ENCODE assay signal across 15 cellular contexts in genomic region chr13:44160549-44161278, GRCh38.
DNase-seq lines count a peak whose midpoint lies in the region; ATAC-seq, FAIRE-seq and TF ChIP-seq lines count a peak whose summit lies in the region.
"Had no signal": no experiment of that assay in that cellular context is flagged by ENCODE, and none has a peak within 500 bp of the region (broad histone marks: within the 10 kb centered on the region; RNA-seq: fewer than 3 reads in every experiment).

No MANE protein-coding gene starts in this region.

- CTCF ChIA-PET in activated CD8-positive, alpha-beta T cell treated with anti-CD3 and anti-CD28 coated beads for 36 hours (lab: Charles Lee), result no interaction called here

- TF ChIP-seq CTCF in bronchial epithelial cell (IDR thresholded peaks at IDR 0.05; ENCODE audit: insufficient read depth, low read length, severe bottlenecking) (no peak), gastrocnemius medialis (IDR thresholded peaks at IDR 0.05 in 4 of 5, conservative IDR thresholded peaks at IDR 0.05 in 1 of 5) (no peak)
- TF ChIP-seq CTCF in activated CD8-positive, alpha-beta T cell treated with anti-CD3 and anti-CD28 coated beads for 36 hours (IDR thresholded peaks at IDR 0.05), result no peak

- H3K27ac Mint-ChIP-seq in activated CD8-positive, alpha-beta T cell treated with anti-CD3 and anti-CD28 coated beads for 36 hours, result no peak overlapping the region
- H3K27ac Mint-ChIP-seq: activated B cell treated with CpG ODN at 0.5 μM for 24 hours, neural progenitor cell had no signal

- H3K4me1 ChIP-seq in gastrocnemius medialis, result peaks cover 55 to 62% of the 10 kb centered on the region in 2 donors

- H3K9me3 ChIP-seq in gastrocnemius medialis, result no peaks in the 10 kb centered on the region

- no peaks in the 10 kb centered on the region for H3K27me3 ChIP-seq in bronchial epithelial cell (ENCODE audit: control insufficient read depth, insufficient read depth, low read length)
- no peaks in the 10 kb centered on the region for H3K27me3 ChIP-seq in gastrocnemius medialis
- H3K27me3 ChIP-seq: neural progenitor cell had no signal

- no peaks in the 10 kb centered on the region for H3K4me1 Mint-ChIP-seq in activated CD8-positive, alpha-beta T cell treated with anti-CD3 and anti-CD28 coated beads for 36 hours (ENCODE audit: low read depth)
- H3K4me1 Mint-ChIP-seq: activated B cell treated with CpG ODN at 0.5 μM for 24 hours had no signal

- POLR2A ChIA-PET in activated CD8-positive, alpha-beta T cell treated with anti-CD3 and anti-CD28 coated beads for 36 hours (lab: Charles Lee), result interaction anchor here (1.0 kb wide), 1 partner anchor 19 kb away, joined by 3 read pairs; no protein-coding TSS in a partner anchor

- peak; percentile 68 for ATAC-seq in left ventricle myocardium superior
- ATAC-seq in gastrocnemius medialis, result peak; percentile 15 to 38
- no peak for ATAC-seq in activated CD8-positive, alpha-beta T cell treated with anti-CD3 and anti-CD28 coated beads for 36 hours
- no peak for ATAC-seq in GM21737 (IDR thresholded peaks at IDR 0.05; ENCODE audit: unreplicated experiment)

- intact Hi-C loops in left ventricle myocardium superior (cut with micrococcal nuclease) (no loop called here), gastrocnemius medialis (cut with DNase I; ENCODE audit: low total_unique reads) (no loop called here)
- intact Hi-C loops in activated CD8-positive, alpha-beta T cell treated with anti-CD3 and anti-CD28 coated beads for 36 hours (cut with micrococcal nuclease), result no loop called here

- H3K4me3 Mint-ChIP-seq in activated CD8-positive, alpha-beta T cell treated with anti-CD3 and anti-CD28 coated beads for 36 hours, result no peak overlapping the region
- H3K4me3 Mint-ChIP-seq: activated B cell treated with CpG ODN at 0.5 μM for 24 hours had no signal

- H3K27ac ChIP-seq in gastrocnemius medialis, result peak overlapping the region; percentile 86 to 94 (median 92)
- H3K27ac ChIP-seq: neural progenitor cell had no signal

- no peaks in the 10 kb centered on the region for H3K27me3 Mint-ChIP-seq in activated CD8-positive, alpha-beta T cell treated with anti-CD3 and anti-CD28 coated beads for 36 hours

- DNase-seq in EH (ENCODE audit: low read depth) (peak; percentile 29), bronchial epithelial cell (ENCODE audit: low read depth) (peak; percentile 33), left ventricle myocardium superior (no peak), gastrocnemius medialis (peak; percentile 57 to 58), RKO (ENCODE audit: low spot score) (no peak), DMS53 treated with DMSO at 0.1 percent for 48 hours (lab: John Stamatoyannopoulos, UW; ENCODE audit: unreplicated experiment) (no peak)
- no peak for DNase-seq in activated CD8-positive, alpha-beta T cell treated with anti-CD3 and anti-CD28 coated beads for 36 hours
- DNase-seq: activated B cell treated with CpG ODN at 0.5 μM for 24 hours; activated naive CD4-positive, alpha-beta T cell treated with Interleukin-2 at 50 U/mL for 16 hours; NCI-H1417 treated with DMSO at 0.1 percent for 48 hours; stimulated activated naive CD4-positive, alpha-beta T cell had no signal

- TF ChIP-seq POLR2A in gastrocnemius medialis (IDR thresholded peaks at IDR 0.05), result peak in 1 of 2 donors; percentile 20

- in situ Hi-C loops in gastrocnemius medialis (cut with MboI; ENCODE audit: low sequenced_read_pairs in 4 of 4), result no loop called here

- no peaks in the 10 kb centered on the region for H3K36me3 Mint-ChIP-seq in activated CD8-positive, alpha-beta T cell treated with anti-CD3 and anti-CD28 coated beads for 36 hours (ENCODE audit: low read depth)
- H3K36me3 Mint-ChIP-seq: neural progenitor cell had no signal

- H3K36me3 ChIP-seq in bronchial epithelial cell (ENCODE audit: control insufficient read depth, insufficient read depth, low read length) (no peaks in the 10 kb centered on the region), gastrocnemius medialis (no peaks in the 10 kb centered on the region)
- H3K36me3 ChIP-seq: neural progenitor cell had no signal

- H3K4me3 ChIP-seq in bronchial epithelial cell (ENCODE audit: low read depth, low read length) (no peak overlapping the region), gastrocnemius medialis (no peak overlapping the region)
- H3K4me3 ChIP-seq: neural progenitor cell, skin epidermis had no signal

- no peaks in the 10 kb centered on the region for H3K9me3 Mint-ChIP-seq in activated CD8-positive, alpha-beta T cell treated with anti-CD3 and anti-CD28 coated beads for 36 hours
- H3K9me3 Mint-ChIP-seq: activated B cell treated with CpG ODN at 0.5 μM for 24 hours, neural progenitor cell had no signal

- FAIRE-seq in bronchial epithelial cell (lab: Jason Lieb, UNC), result no peak
- FAIRE-seq: H54 had no signal

Comparison
In these comparisons a context has a peak if more than half of its experiments do, and no peak if none do; other contexts are left out.
1. DNase-seq: peak in EH (single experiment), bronchial epithelial cell (single experiment) and gastrocnemius medialis (2 of 2); none in left ventricle myocardium superior (single experiment), RKO (single experiment), activated CD8-positive, alpha-beta T cell treated with anti-CD3 and anti-CD28 coated beads for 36 hours (single experiment) and DMS53 treated with DMSO at 0.1 percent for 48 hours (single experiment).
2. ATAC-seq: peak in left ventricle myocardium superior (single experiment) and gastrocnemius medialis (2 of 2); none in activated CD8-positive, alpha-beta T cell treated with anti-CD3 and anti-CD28 coated beads for 36 hours (single experiment) and GM21737 (single experiment).